Comparison of ENCODE assay signal across 22 cellular contexts in the genomic region with DNA sequence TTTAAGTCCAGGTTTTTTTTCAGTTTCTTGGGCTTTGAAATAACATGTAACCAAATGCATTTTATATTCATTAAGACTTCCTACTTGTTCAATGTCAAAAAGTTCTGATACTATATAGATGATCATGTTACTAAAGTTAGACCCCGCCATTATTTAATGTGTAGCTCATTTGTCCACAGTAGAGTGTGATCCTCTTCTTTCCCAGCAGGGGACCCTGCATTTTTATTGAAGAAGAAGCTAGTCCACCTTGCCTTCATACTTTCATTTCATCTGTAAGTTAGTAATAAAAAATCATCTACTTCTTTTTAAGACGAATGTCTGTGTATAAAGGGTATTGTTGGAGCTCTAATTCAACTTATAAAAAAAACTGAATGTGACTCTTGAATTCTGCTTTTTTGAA.
DNase-seq lines count a peak whose midpoint lies in the region; ATAC-seq and TF ChIP-seq lines count a peak whose summit lies in the region.
"Had no signal": no experiment of that assay in that cellular context is flagged by ENCODE, and none has a peak within 500 bp of the region (broad histone marks: within the 10 kb centered on the region; RNA-seq: fewer than 3 reads in every experiment).

No MANE protein-coding gene starts in this region.

- no peak overlapping the region for H3K4me3 ChIP-seq in epithelial cell of proximal tubule (ENCODE audit: low read depth, low read length)
- H3K4me3 ChIP-seq: lung, suprapubic skin had no signal

- no peak overlapping the region for H3K27ac ChIP-seq in 22Rv1
- H3K27ac ChIP-seq: brain microvascular endothelial cell, suprapubic skin, VCaP had no signal

- ATAC-seq in HG03439 (IDR thresholded peaks at IDR 0.05; ENCODE audit: unreplicated experiment) (no peak), HG03432 (IDR thresholded peaks at IDR 0.05; ENCODE audit: unreplicated experiment) (no peak)
- ATAC-seq: right cardiac atrium had no signal

- TF ChIP-seq CTCF in 22Rv1 (IDR thresholded peaks at IDR 0.05) (peak; percentile 13; the same call in 1 of the 2 replicates), epithelial cell of proximal tubule (conservative IDR thresholded peaks at IDR 0.05; ENCODE audit: low read depth, low read length) (peak; percentile 42)

- DNase-seq in DMS53 treated with DMSO at 0.1 percent for 48 hours (lab: John Stamatoyannopoulos, UW; ENCODE audit: unreplicated experiment), result peak; percentile 2
- DNase-seq in OCI-M1 (lab: John Stamatoyannopoulos, UW), result peak; percentile 45
- no peak for DNase-seq in epithelial cell of proximal tubule (ENCODE audit: low read depth)
- DNase-seq in activated T-cell treated with anti-CD3 and anti-CD28 coated beads for 4 hours, result no peak
- no peak for DNase-seq in islet precursor cell
- DNase-seq: activated CD4-positive, alpha-beta T cell treated with anti-CD3 and anti-CD28 coated beads, Interleukin-2, amount 50 U/mL, for 1 hour; activated CD8-positive, alpha-beta memory T cell treated with anti-CD3 and anti-CD28 coated beads, Interleukin-2, amount 50 U/mL, for 4 hours; brain microvascular endothelial cell; CD4-positive, alpha-beta T cell; DND-41; H7; NCI-H1048; NCI-H2029; right cardiac atrium; SHP77 treated with DMSO at 0.1 percent for 48 hours; T-helper 2 cell had no signal

Comparison
In these comparisons a context has a peak if more than half of its experiments do, and no peak if none do; other contexts are left out.
1. DNase-seq: peak in DMS53 treated with DMSO at 0.1 percent for 48 hours (single experiment) and OCI-M1 (single experiment); none in epithelial cell of proximal tubule (single experiment), activated T-cell treated with anti-CD3 and anti-CD28 coated beads for 4 hours (single experiment) and islet precursor cell (single experiment).